ENCODE assay signal across 1 cellular context in the genomic region with DNA sequence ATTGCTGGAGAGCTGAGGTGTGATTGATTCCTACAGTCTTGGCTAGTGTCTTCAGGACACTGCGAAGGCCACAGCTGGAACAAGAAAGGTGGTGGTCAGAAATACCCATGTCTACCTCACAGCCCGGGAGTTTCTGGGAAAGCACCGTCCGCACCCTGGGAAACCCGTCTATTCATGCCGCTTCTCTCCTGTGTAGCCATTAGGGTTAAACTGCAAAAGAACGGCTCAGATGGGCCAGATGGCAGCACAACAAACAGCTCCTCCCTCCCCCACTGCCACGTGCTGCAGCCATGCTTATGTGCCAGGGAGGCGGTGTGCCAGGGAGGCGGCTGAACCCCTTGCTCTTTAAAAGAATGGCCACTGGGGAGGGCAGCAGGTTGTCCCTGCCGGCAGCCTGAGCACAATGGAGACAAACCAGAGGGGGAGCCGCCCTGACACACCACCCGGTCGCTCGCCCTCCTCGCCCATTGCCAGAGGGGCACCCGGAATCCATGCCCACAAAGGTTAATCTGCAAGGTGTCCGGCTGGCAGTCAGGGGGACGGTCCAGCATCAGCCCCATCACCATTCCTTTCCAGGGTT.
TF ChIP-seq lines count a peak whose summit lies in the region.

No MANE protein-coding gene starts in this region.

TF ChIP-seq in GM12878, 131 proteins besides CTCF, POLR2A, EP300 and RAD21 (continued from another document):
- TF ChIP-seq, protein P1, sequence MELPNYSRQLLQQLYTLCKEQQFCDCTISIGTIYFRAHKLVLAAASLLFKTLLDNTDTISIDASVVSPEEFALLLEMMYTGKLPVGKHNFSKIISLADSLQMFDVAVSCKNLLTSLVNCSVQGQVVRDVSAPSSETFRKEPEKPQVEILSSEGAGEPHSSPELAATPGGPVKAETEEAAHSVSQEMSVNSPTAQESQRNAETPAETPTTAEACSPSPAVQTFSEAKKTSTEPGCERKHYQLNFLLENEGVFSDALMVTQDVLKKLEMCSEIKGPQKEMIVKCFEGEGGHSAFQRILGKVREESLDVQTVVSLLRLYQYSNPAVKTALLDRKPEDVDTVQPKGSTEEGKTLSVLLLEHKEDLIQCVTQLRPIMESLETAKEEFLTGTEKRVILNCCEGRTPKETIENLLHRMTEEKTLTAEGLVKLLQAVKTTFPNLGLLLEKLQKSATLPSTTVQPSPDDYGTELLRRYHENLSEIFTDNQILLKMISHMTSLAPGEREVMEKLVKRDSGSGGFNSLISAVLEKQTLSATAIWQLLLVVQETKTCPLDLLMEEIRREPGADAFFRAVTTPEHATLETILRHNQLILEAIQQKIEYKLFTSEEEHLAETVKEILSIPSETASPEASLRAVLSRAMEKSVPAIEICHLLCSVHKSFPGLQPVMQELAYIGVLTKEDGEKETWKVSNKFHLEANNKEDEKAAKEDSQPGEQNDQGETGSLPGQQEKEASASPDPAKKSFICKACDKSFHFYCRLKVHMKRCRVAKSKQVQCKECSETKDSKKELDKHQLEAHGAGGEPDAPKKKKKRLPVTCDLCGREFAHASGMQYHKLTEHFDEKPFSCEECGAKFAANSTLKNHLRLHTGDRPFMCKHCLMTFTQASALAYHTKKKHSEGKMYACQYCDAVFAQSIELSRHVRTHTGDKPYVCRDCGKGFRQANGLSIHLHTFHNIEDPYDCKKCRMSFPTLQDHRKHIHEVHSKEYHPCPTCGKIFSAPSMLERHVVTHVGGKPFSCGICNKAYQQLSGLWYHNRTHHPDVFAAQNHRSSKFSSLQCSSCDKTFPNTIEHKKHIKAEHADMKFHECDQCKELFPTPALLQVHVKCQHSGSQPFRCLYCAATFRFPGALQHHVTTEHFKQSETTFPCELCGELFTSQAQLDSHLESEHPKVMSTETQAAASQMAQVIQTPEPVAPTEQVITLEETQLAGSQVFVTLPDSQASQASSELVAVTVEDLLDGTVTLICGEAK (IDR thresholded peaks at IDR 0.05; ENCODE audit: borderline replicate concordance): no peak
- TF ChIP-seq IRF4 (IDR thresholded peaks at IDR 0.05; ENCODE audit: low read depth, low read length) (0 out of 2 replicates have a peak, but pooled peaks have one; percentile 13), LARP7 (IDR thresholded peaks at IDR 0.05) (peak; percentile 71; the same call in 1 of the 2 replicates), IKZF2 (IDR thresholded peaks at IDR 0.05) (peak; percentile 36 to 43; a peak in 2 of 4 replicates), HDAC6 (IDR thresholded peaks at IDR 0.05; ENCODE audit: unreplicated experiment) (no peak), MYC (IDR thresholded peaks at IDR 0.05; ENCODE audit: insufficient read depth, insufficient read length, insufficient replicate concordance, low read length, severe bottlenecking) (peak; percentile 72), KDM1A (IDR thresholded peaks at IDR 0.05; ENCODE audit: borderline replicate concordance) (no peak), MXI1 (IDR thresholded peaks at IDR 0.05; ENCODE audit: low read depth, low read length) (peak; percentile 68; the same call in 1 of the 2 replicates), SIX5 (IDR thresholded peaks at IDR 0.05; ENCODE audit: low read depth, low read length, severe bottlenecking) (no peak), NFIC (IDR thresholded peaks at IDR 0.05; ENCODE audit: low read depth, low read length) (no peak), CREM (IDR thresholded peaks at IDR 0.05; ENCODE audit: low read depth) (peak; percentile 36; the same call in 1 of the 2 replicates), ZNF207 (IDR thresholded peaks at IDR 0.05; ENCODE audit: borderline replicate concordance) (no peak), FOXK2 (IDR thresholded peaks at IDR 0.05) (no peak), FOXM1 (IDR thresholded peaks at IDR 0.05; ENCODE audit: low read depth, low read length) (no peak), SP1 (IDR thresholded peaks at IDR 0.05; ENCODE audit: low read depth, low read length) (no peak), NR2F1 (conservative IDR thresholded peaks at IDR 0.05) (no peak; the same call in 1 of the 2 replicates), BACH1 (IDR thresholded peaks at IDR 0.05; ENCODE audit: borderline replicate concordance) (0 out of 2 replicates have a peak, but pooled peaks have one; percentile 41), SIN3A (IDR thresholded peaks at IDR 0.05; ENCODE audit: low read depth, low read length) (no peak), NFXL1 (IDR thresholded peaks at IDR 0.05; ENCODE audit: borderline replicate concordance) (no peak), MEF2B (IDR thresholded peaks at IDR 0.05; ENCODE audit: partially characterized antibody, poor library complexity, severe bottlenecking) (peak; percentile 20), CEBPB (IDR thresholded peaks at IDR 0.05; ENCODE audit: borderline replicate concordance in 1 of 2, low read depth in 2 of 2, low read length in 2 of 2) (no peak), ZNF274 (IDR thresholded peaks at IDR 0.05; ENCODE audit: insufficient read depth, insufficient read length) (no peak), WRNIP1 (IDR thresholded peaks at IDR 0.05; ENCODE audit: borderline replicate concordance, low read depth, low read length) (no peak), BCL11A (IDR thresholded peaks at IDR 0.05; ENCODE audit: low read depth, low read length) (no peak), MTA2 (IDR thresholded peaks at IDR 0.05; ENCODE audit: low read depth) (peak; percentile 23; the same call in 1 of the 2 replicates)
- TF ChIP-seq, protein P2, sequence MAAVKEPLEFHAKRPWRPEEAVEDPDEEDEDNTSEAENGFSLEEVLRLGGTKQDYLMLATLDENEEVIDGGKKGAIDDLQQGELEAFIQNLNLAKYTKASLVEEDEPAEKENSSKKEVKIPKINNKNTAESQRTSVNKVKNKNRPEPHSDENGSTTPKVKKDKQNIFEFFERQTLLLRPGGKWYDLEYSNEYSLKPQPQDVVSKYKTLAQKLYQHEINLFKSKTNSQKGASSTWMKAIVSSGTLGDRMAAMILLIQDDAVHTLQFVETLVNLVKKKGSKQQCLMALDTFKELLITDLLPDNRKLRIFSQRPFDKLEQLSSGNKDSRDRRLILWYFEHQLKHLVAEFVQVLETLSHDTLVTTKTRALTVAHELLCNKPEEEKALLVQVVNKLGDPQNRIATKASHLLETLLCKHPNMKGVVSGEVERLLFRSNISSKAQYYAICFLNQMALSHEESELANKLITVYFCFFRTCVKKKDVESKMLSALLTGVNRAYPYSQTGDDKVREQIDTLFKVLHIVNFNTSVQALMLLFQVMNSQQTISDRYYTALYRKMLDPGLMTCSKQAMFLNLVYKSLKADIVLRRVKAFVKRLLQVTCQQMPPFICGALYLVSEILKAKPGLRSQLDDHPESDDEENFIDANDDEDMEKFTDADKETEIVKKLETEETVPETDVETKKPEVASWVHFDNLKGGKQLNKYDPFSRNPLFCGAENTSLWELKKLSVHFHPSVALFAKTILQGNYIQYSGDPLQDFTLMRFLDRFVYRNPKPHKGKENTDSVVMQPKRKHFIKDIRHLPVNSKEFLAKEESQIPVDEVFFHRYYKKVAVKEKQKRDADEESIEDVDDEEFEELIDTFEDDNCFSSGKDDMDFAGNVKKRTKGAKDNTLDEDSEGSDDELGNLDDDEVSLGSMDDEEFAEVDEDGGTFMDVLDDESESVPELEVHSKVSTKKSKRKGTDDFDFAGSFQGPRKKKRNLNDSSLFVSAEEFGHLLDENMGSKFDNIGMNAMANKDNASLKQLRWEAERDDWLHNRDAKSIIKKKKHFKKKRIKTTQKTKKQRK (IDR thresholded peaks at IDR 0.05; ENCODE audit: low read depth, low read length): no peak
- TF ChIP-seq, protein P3, sequence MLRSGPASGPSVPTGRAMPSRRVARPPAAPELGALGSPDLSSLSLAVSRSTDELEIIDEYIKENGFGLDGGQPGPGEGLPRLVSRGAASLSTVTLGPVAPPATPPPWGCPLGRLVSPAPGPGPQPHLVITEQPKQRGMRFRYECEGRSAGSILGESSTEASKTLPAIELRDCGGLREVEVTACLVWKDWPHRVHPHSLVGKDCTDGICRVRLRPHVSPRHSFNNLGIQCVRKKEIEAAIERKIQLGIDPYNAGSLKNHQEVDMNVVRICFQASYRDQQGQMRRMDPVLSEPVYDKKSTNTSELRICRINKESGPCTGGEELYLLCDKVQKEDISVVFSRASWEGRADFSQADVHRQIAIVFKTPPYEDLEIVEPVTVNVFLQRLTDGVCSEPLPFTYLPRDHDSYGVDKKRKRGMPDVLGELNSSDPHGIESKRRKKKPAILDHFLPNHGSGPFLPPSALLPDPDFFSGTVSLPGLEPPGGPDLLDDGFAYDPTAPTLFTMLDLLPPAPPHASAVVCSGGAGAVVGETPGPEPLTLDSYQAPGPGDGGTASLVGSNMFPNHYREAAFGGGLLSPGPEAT (IDR thresholded peaks at IDR 0.05; ENCODE audit: low read depth): peak; percentile 74
- TF ChIP-seq, protein P4, sequence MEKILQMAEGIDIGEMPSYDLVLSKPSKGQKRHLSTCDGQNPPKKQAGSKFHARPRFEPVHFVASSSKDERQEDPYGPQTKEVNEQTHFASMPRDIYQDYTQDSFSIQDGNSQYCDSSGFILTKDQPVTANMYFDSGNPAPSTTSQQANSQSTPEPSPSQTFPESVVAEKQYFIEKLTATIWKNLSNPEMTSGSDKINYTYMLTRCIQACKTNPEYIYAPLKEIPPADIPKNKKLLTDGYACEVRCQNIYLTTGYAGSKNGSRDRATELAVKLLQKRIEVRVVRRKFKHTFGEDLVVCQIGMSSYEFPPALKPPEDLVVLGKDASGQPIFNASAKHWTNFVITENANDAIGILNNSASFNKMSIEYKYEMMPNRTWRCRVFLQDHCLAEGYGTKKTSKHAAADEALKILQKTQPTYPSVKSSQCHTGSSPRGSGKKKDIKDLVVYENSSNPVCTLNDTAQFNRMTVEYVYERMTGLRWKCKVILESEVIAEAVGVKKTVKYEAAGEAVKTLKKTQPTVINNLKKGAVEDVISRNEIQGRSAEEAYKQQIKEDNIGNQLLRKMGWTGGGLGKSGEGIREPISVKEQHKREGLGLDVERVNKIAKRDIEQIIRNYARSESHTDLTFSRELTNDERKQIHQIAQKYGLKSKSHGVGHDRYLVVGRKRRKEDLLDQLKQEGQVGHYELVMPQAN (conservative IDR thresholded peaks at IDR 0.05): peak; percentile 76
- TF ChIP-seq, protein P5, sequence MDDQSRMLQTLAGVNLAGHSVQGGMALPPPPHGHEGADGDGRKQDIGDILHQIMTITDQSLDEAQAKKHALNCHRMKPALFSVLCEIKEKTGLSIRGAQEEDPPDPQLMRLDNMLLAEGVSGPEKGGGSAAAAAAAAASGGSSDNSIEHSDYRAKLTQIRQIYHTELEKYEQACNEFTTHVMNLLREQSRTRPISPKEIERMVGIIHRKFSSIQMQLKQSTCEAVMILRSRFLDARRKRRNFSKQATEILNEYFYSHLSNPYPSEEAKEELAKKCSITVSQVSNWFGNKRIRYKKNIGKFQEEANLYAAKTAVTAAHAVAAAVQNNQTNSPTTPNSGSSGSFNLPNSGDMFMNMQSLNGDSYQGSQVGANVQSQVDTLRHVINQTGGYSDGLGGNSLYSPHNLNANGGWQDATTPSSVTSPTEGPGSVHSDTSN (IDR thresholded peaks at IDR 0.05; ENCODE audit: insufficient replicate concordance, low read depth, low read length): no peak
- TF ChIP-seq, protein P6, sequence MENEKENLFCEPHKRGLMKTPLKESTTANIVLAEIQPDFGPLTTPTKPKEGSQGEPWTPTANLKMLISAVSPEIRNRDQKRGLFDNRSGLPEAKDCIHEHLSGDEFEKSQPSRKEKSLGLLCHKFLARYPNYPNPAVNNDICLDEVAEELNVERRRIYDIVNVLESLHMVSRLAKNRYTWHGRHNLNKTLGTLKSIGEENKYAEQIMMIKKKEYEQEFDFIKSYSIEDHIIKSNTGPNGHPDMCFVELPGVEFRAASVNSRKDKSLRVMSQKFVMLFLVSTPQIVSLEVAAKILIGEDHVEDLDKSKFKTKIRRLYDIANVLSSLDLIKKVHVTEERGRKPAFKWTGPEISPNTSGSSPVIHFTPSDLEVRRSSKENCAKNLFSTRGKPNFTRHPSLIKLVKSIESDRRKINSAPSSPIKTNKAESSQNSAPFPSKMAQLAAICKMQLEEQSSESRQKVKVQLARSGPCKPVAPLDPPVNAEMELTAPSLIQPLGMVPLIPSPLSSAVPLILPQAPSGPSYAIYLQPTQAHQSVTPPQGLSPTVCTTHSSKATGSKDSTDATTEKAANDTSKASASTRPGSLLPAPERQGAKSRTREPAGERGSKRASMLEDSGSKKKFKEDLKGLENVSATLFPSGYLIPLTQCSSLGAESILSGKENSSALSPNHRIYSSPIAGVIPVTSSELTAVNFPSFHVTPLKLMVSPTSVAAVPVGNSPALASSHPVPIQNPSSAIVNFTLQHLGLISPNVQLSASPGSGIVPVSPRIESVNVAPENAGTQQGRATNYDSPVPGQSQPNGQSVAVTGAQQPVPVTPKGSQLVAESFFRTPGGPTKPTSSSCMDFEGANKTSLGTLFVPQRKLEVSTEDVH (IDR thresholded peaks at IDR 0.05; ENCODE audit: low read depth, partially characterized antibody): no peak
